In the genomic region with DNA sequence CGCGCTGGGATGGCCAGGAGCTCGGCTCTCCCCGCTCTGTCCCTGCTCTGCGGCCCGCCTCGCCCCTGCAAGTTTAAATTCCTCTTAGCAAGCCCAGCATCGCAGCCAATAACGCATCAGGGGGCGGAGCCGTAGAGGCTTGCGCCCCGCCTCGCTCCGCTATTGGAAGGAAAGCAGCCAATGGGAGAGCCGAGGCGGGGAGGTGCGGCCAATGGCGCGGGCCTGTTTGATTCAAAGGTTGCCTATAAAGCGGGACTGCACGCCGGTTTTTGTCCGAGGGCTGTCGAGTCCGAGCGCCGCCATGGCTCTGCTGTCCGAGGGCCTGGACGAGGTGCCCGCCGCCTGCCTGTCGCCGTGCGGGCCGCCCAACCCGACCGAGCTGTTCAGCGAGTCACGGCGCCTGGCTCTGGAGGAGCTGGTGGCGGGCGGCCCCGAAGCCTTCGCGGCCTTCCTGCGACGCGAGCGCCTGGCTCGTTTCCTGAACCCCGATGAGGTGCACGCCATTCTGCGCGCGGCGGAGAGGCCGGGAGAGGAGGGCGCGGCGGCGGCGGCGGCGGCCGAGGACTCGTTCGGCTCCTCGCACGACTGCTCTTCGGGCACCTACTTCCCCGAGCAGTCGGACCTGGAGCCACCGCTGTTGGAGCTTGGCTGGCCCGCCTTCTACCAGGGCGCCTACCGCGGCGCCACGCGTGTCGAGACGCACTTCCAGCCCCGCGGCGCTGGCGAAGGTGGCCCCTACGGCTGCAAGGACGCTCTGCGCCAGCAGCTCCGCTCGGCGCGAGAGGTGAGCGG, we compare ENCODE assay signal across 8 cellular contexts. TPM values are rescaled to one million over a fixed set of nuclear protein-coding genes. Genes with fewer than 3 reads are reported as not detected.
DNase-seq lines count a peak whose midpoint lies in the region; ATAC-seq, FAIRE-seq and TF ChIP-seq lines count a peak whose summit lies in the region.

A gene with protein sequence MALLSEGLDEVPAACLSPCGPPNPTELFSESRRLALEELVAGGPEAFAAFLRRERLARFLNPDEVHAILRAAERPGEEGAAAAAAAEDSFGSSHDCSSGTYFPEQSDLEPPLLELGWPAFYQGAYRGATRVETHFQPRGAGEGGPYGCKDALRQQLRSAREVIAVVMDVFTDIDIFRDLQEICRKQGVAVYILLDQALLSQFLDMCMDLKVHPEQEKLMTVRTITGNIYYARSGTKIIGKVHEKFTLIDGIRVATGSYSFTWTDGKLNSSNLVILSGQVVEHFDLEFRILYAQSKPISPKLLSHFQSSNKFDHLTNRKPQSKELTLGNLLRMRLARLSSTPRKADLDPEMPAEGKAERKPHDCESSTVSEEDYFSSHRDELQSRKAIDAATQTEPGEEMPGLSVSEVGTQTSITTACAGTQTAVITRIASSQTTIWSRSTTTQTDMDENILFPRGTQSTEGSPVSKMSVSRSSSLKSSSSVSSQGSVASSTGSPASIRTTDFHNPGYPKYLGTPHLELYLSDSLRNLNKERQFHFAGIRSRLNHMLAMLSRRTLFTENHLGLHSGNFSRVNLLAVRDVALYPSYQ (plus strand): TSS at position 276 of the 792 bp plus-strand sequence. CDS start 26 bp downstream, at position 302.

- H3K27me3 ChIP-seq in psoas muscle (ENCODE audit: insufficient read depth in 3 of 3, low read length in 2 of 3): peaks cover 0 to 18% (median 2%) of the 10 kb centered on the region in 3 donors

- peaks cover 8% of the 10 kb centered on the region for H3K4me1 ChIP-seq in psoas muscle

- peaks cover 26% of the 10 kb centered on the region for H3K4me1 Mint-ChIP-seq in T-helper 1 cell treated with Interleukin-12 subunit alpha and Interleukin-12 subunit beta and Interleukin-4 antibody, amounts not matched to agents 30 μg/mL and 1 μg/mL, for 36 hours (ENCODE audit: low read depth)

- H3K4me3 Mint-ChIP-seq in T-helper 1 cell treated with Interleukin-12 subunit alpha and Interleukin-12 subunit beta and Interleukin-4 antibody, amounts not matched to agents 30 μg/mL and 1 μg/mL, for 36 hours: peak within 1 kb of the TSS; percentile 87

- no peaks in the 10 kb centered on the region for H3K27me3 Mint-ChIP-seq in T-helper 1 cell treated with Interleukin-12 subunit alpha and Interleukin-12 subunit beta and Interleukin-4 antibody, amounts not matched to agents 30 μg/mL and 1 μg/mL, for 36 hours (ENCODE audit: low read depth)

- no peak for TF ChIP-seq CTCF in psoas muscle (IDR thresholded peaks at IDR 0.05)

- no peak within 1 kb of the TSS for H3K27ac ChIP-seq in psoas muscle

- WGBS in psoas muscle, 3 donors: 1% methylated on average over 71 to 95 of the region's 95 CpGs

- DNase-seq in NCI-H1694 treated with DMSO at 0.1 percent for 48 hours (lab: John Stamatoyannopoulos, UW) (peak; percentile 94), amniotic stem cell (lab: John Stamatoyannopoulos, UW) (peak; percentile 97), left ventricle myocardium superior (peak; percentile 95), psoas muscle (peak; percentile 89 to 94), urothelium cell line (ENCODE audit: low spot score) (peak; percentile 99)

- no peaks in the 10 kb centered on the region for H3K9me3 ChIP-seq in psoas muscle

- no peaks in the 10 kb centered on the region for H3K9me3 Mint-ChIP-seq in T-helper 1 cell treated with Interleukin-12 subunit alpha and Interleukin-12 subunit beta and Interleukin-4 antibody, amounts not matched to agents 30 μg/mL and 1 μg/mL, for 36 hours

- FAIRE-seq in urothelium cell line (lab: Jason Lieb, UNC): peak; percentile 81

- ATAC-seq in GM18499 (IDR thresholded peaks at IDR 0.05; ENCODE audit: insufficient read depth, unreplicated experiment): peak; percentile 87
- ATAC-seq in HG02938 (IDR thresholded peaks at IDR 0.05; ENCODE audit: unreplicated experiment): peak; percentile 90
- ATAC-seq in left ventricle myocardium superior: peak; percentile 98
- peak; percentile 95 to 98 (median 98) for ATAC-seq in psoas muscle

- intact Hi-C loops in left ventricle myocardium superior (cut with micrococcal nuclease) (no loop called here), psoas muscle (cut with DNase I) (loop anchor here in 1 of 2 donors (10.0 kb wide), 1 partner anchor 118 kb away; no protein-coding TSS in a partner anchor)

- H3K27ac Mint-ChIP-seq in T-helper 1 cell treated with Interleukin-12 subunit alpha and Interleukin-12 subunit beta and Interleukin-4 antibody, amounts not matched to agents 30 μg/mL and 1 μg/mL, for 36 hours: peak within 1 kb of the TSS; percentile 64

- H3K36me3 ChIP-seq in psoas muscle (ENCODE audit: insufficient read depth in 1 of 2, low read depth in 1 of 2): no peaks in the 10 kb centered on the region

- H3K36me3 Mint-ChIP-seq in T-helper 1 cell treated with Interleukin-12 subunit alpha and Interleukin-12 subunit beta and Interleukin-4 antibody, amounts not matched to agents 30 μg/mL and 1 μg/mL, for 36 hours (ENCODE audit: low read depth): peaks cover 4% of the 10 kb centered on the region

- peak within 1 kb of the TSS; percentile 67 for H3K4me3 ChIP-seq in psoas muscle

RNA-seq across cellular contexts. Expression of the gene that starts here (rescaled TPM):
- total RNA-seq in left ventricle myocardium superior (0.20 TPM), psoas muscle (under 1 TPM in 2 of 4 donors, not detected in 2; 0.11 to 0.12 TPM)
- under 1 TPM in 2 of 3 donors, not detected in 1; 0.12 to 0.32 TPM for polyA plus RNA-seq in psoas muscle

Comparison
In these comparisons a context has a peak if more than half of its experiments do, and no peak if none do; other contexts are left out.
1. Peak in DNase-seq and ATAC-seq in left ventricle myocardium superior; RNA of the gene not detected or under 1 TPM.
2. Peak in DNase-seq, ATAC-seq and H3K4me3 ChIP-seq in psoas muscle; RNA of the gene not detected or under 1 TPM.